In the genomic region with DNA sequence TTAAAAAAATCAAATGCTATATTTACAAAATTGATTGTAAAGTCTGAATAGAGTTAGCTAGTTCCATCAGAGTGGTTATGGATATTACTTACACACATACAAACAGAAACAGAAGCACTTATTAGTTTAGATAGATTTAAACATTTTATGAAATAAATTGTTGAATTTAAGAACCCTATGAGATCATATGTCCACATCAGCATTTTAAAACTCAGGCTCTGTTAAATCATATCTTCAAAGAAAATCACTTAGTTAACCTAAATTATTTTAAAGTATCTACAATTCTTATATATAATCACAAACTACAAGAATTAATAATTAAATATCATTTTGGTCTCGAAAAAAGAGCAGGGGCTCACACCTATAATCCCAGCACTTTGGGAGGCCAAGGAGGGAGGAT, we compare ENCODE assay signal across 8 cellular contexts.
"Had no signal": no experiment of that assay in that cellular context is flagged by ENCODE, and none has a peak within 500 bp of the region (broad histone marks: within the 10 kb centered on the region; RNA-seq: fewer than 3 reads in every experiment).

No MANE protein-coding gene starts in this region.

- H3K4me3 Mint-ChIP-seq: GM23338, H9, IgD-negative memory B cell had no signal

- ATAC-seq: GM23338, HepG2 had no signal

- H3K9me3 Mint-ChIP-seq: GM23338, H9, IgD-negative memory B cell had no signal

- H3K4me3 ChIP-seq: GM23338 had no signal

- DNase-seq: H9, HCEC 1CT had no signal

- H3K27ac ChIP-seq: KMS-11 had no signal

- H3K27me3 Mint-ChIP-seq: IgD-negative memory B cell had no signal

- FAIRE-seq: H1, H54, HepG2 had no signal

- H3K27ac Mint-ChIP-seq: GM23338, H9, IgD-negative memory B cell had no signal

- H3K4me1 Mint-ChIP-seq: GM23338, H9 had no signal
